In the genomic region with DNA sequence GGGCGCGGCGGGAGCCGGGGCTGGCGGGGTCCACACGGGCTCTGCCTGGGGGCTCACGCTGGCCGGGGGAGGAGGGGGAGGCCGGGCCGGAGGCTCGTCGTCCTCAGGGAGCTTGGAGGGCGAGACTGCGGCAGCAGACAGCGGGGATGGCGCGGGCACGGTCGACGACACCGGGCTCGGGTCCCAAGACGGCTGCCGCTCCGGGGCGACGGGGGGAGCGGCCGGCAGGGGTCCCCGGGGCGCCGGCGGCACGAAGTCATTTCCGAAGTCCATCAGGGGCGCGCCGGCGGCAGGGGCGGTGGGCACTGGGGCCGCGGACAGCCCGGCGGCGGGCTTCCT, we compare ENCODE assay signal across 1 cellular context.
TF ChIP-seq lines count a peak whose summit lies in the region.

No MANE protein-coding gene starts in this region.

TF ChIP-seq in A549, 52 proteins besides CTCF, POLR2A, EP300 and RAD21 (continued from another document):
- no peak for TF ChIP-seq ZFP36 (IDR thresholded peaks at IDR 0.05; ENCODE audit: borderline replicate concordance, partially characterized antibody)
